ENCODE assay signal across 21 cellular contexts in the genomic region with DNA sequence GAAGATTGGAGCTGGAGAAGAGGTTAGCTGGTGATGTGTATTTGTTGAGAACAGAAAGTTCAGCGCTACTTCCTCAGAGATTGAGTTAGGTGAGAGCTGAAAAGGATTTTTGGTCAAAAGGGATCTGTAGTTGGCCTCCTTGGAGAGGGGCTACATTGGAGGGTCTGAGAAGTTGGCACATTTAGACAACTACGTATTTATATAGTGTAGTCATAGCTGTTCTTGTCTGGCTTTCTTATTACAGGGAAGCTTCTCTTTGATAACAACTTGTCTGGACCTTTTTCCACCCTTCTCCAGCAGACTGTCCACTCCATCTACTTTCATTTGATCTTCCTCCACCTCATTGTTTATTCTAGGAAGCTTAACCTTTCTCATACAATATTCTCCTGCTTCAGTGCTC. TPM values are rescaled to one million over a fixed set of nuclear protein-coding genes. Genes with fewer than 3 reads are reported as not detected.
DNase-seq lines count a peak whose midpoint lies in the region; ATAC-seq and TF ChIP-seq lines count a peak whose summit lies in the region.
"Had no signal": no experiment of that assay in that cellular context is flagged by ENCODE, and none has a peak within 500 bp of the region (broad histone marks: within the 10 kb centered on the region; RNA-seq: fewer than 3 reads in every experiment).

No MANE protein-coding gene starts in this region.

- H3K27me3 Mint-ChIP-seq in activated CD4-positive, alpha-beta T cell treated with anti-CD3 and anti-CD28 coated beads, Interleukin-2, amount 10 ng/mL, durations not matched to agents 7 days and 5 days = no peaks in the 10 kb centered on the region
- H3K27me3 Mint-ChIP-seq in T-helper 17 cell (no peaks in the 10 kb centered on the region), naive B cell (no peaks in the 10 kb centered on the region)

- peaks cover 21 to 25% of the 10 kb centered on the region in 2 donors for H3K4me1 ChIP-seq in gastrocnemius medialis

- intact Hi-C loops in gastrocnemius medialis (cut with DNase I; ENCODE audit: low total_unique reads) = no loop called here
- intact Hi-C loops in left colon (cut with DNase I, micrococcal nuclease) = no loop called here

- H3K9me3 ChIP-seq in T-helper 17 cell (ENCODE audit: control insufficient read depth, low read length, poor library complexity, severe bottlenecking) (no peaks in the 10 kb centered on the region), gastrocnemius medialis (no peaks in the 10 kb centered on the region)
- H3K9me3 ChIP-seq: MG63 had no signal

- ATAC-seq in T-helper 17 cell = no peak
- no peak for ATAC-seq in naive B cell (ENCODE audit: low read depth in 2 of 2)
- no peak for ATAC-seq in gastrocnemius medialis
- no peak for ATAC-seq in GM19023 (IDR thresholded peaks at IDR 0.05; ENCODE audit: unreplicated experiment)
- ATAC-seq in left colon = no peak

- peaks cover 27% of the 10 kb centered on the region for H3K4me1 Mint-ChIP-seq in activated CD4-positive, alpha-beta T cell treated with anti-CD3 and anti-CD28 coated beads, Interleukin-2, amount 10 ng/mL, durations not matched to agents 7 days and 5 days
- peaks cover 35% of the 10 kb centered on the region for H3K4me1 Mint-ChIP-seq in T-helper 17 cell
- H3K4me1 Mint-ChIP-seq in naive B cell = peaks cover 25 to 29% (median 28%) of the 10 kb centered on the region in 3 donors

- no peak for TF ChIP-seq POLR2A in gastrocnemius medialis (IDR thresholded peaks at IDR 0.05)

- no peak for TF ChIP-seq CTCF in gastrocnemius medialis (IDR thresholded peaks at IDR 0.05 in 4 of 5, conservative IDR thresholded peaks at IDR 0.05 in 1 of 5)

- CTCF ChIA-PET in activated CD4-positive, alpha-beta T cell treated with anti-CD3 and anti-CD28 coated beads, Interleukin-2, amount 10 ng/mL, durations not matched to agents 7 days and 5 days (lab: Charles Lee) = interaction anchor here (1.2 to 1.7 kb wide), 3 partner anchors 8 to 19 kb away, joined by 3 to 4 read pairs (median 3); no protein-coding TSS in a partner anchor

- H3K4me3 ChIP-seq in gastrocnemius medialis = no peak overlapping the region
- H3K4me3 ChIP-seq: BLaER1, MG63 had no signal

- in situ Hi-C loops in gastrocnemius medialis (cut with MboI; ENCODE audit: low sequenced_read_pairs in 4 of 4) = no loop called here

- peaks cover 57% of the 10 kb centered on the region for H3K36me3 Mint-ChIP-seq in activated CD4-positive, alpha-beta T cell treated with anti-CD3 and anti-CD28 coated beads, Interleukin-2, amount 10 ng/mL, durations not matched to agents 7 days and 5 days (ENCODE audit: low read depth)
- peaks cover 11% of the 10 kb centered on the region for H3K36me3 Mint-ChIP-seq in T-helper 17 cell (ENCODE audit: low read depth)
- H3K36me3 Mint-ChIP-seq in naive B cell = peaks cover 12 to 26% of the 10 kb centered on the region in 2 donors

- H3K36me3 ChIP-seq in gastrocnemius medialis = no peaks in the 10 kb centered on the region
- H3K36me3 ChIP-seq: MG63 had no signal

- peaks cover 12% of the 10 kb centered on the region for H3K9me3 Mint-ChIP-seq in activated CD4-positive, alpha-beta T cell treated with anti-CD3 and anti-CD28 coated beads, Interleukin-2, amount 10 ng/mL, durations not matched to agents 7 days and 5 days
- peaks cover 0 to 5% (median 4%) of the 10 kb centered on the region in 7 donors for H3K9me3 Mint-ChIP-seq in naive B cell
- H3K9me3 Mint-ChIP-seq: HFFc6 had no signal

- peak overlapping the region; percentile 4 for H3K27ac Mint-ChIP-seq in activated CD4-positive, alpha-beta T cell treated with anti-CD3 and anti-CD28 coated beads, Interleukin-2, amount 10 ng/mL, durations not matched to agents 7 days and 5 days
- peak overlapping the region; percentile 30 for H3K27ac Mint-ChIP-seq in T-helper 17 cell
- peak overlapping the region in 5 of 6 donors; percentile 0 to 93 (median 75) for H3K27ac Mint-ChIP-seq in naive B cell
- H3K27ac Mint-ChIP-seq: HFFc6 had no signal

- H3K27ac ChIP-seq in gastrocnemius medialis = peak overlapping the region in 3 of 4 donors; percentile 2 to 45 (median 14)
- H3K27ac ChIP-seq: 22Rv1, BLaER1 had no signal

- DNase-seq in activated CD4-positive, alpha-beta T cell treated with anti-CD3 and anti-CD28 coated beads, Interleukin-2, amount 10 ng/mL, durations not matched to agents 7 days and 5 days = no peak
- no peak for DNase-seq in activated CD4-positive, alpha-beta T cell treated with anti-CD3 and anti-CD28 coated beads for 1 hour
- DNase-seq in T-helper 17 cell (no peak), naive B cell (no peak), gastrocnemius medialis (no peak), left colon (no peak), amniotic stem cell (lab: John Stamatoyannopoulos, UW) (no peak)
- DNase-seq: ACHN, EL, GF-D8, HFFc6, Kasumi-1, MG63, NCI-H1417, NCI-H1694 treated with DMSO at 0.1 percent for 48 hours, NCI-H2081 treated with DMSO at 0.1 percent for 48 hours, NCI-H2171 treated with DMSO at 0.1 percent for 48 hours, NCI-H446 had no signal

- H3K4me3 Mint-ChIP-seq in activated CD4-positive, alpha-beta T cell treated with anti-CD3 and anti-CD28 coated beads, Interleukin-2, amount 10 ng/mL, durations not matched to agents 7 days and 5 days = no peak overlapping the region
- H3K4me3 Mint-ChIP-seq in T-helper 17 cell (no peak overlapping the region), naive B cell (peak overlapping the region in 1 of 8 donors; percentile 35)
- H3K4me3 Mint-ChIP-seq: HFFc6 had no signal

- POLR2A ChIA-PET in activated CD4-positive, alpha-beta T cell treated with anti-CD3 and anti-CD28 coated beads, Interleukin-2, amount 10 ng/mL, durations not matched to agents 7 days and 5 days (lab: Charles Lee) = no interaction called here

- no peaks in the 10 kb centered on the region for H3K27me3 ChIP-seq in gastrocnemius medialis
- H3K27me3 ChIP-seq: BLaER1, MG63 had no signal

RNA-seq across cellular contexts. Expression of a gene that starts 43.7 kb away (rescaled TPM):
- total RNA-seq in activated CD4-positive, alpha-beta T cell treated with anti-CD3 and anti-CD28 coated beads, Interleukin-2, amount 10 ng/mL, durations not matched to agents 7 days and 5 days = 10 to 100 TPM; 84.5 to 91.3 TPM
- 100 to 1,000 TPM; 157 to 161 TPM for total RNA-seq in T-helper 17 cell
- polyA plus RNA-seq in naive B cell (ENCODE audit: low read depth in 6 of 6) = 1 to 10 TPM; 3.5 to 9.2 (median 4.9) TPM
- 10 to 100 TPM; 39.4 to 87.3 (median 61.1) TPM for total RNA-seq in gastrocnemius medialis
- total RNA-seq in left colon = 10 to 100 TPM; 26.6 to 28.8 TPM

Comparison
In these comparisons a context has a peak if more than half of its experiments do, and no peak if none do; other contexts are left out.
1. H3K27ac Mint-ChIP-seq: peak in every context shown above with its lines; median percentile 75 in naive B cell; 30 in T-helper 17 cell; 4 in activated CD4-positive, alpha-beta T cell treated with anti-CD3 and anti-CD28 coated beads, Interleukin-2, amount 10 ng/mL, durations not matched to agents 7 days and 5 days.